Comparison of ENCODE assay signal across 14 cellular contexts in the genomic region with DNA sequence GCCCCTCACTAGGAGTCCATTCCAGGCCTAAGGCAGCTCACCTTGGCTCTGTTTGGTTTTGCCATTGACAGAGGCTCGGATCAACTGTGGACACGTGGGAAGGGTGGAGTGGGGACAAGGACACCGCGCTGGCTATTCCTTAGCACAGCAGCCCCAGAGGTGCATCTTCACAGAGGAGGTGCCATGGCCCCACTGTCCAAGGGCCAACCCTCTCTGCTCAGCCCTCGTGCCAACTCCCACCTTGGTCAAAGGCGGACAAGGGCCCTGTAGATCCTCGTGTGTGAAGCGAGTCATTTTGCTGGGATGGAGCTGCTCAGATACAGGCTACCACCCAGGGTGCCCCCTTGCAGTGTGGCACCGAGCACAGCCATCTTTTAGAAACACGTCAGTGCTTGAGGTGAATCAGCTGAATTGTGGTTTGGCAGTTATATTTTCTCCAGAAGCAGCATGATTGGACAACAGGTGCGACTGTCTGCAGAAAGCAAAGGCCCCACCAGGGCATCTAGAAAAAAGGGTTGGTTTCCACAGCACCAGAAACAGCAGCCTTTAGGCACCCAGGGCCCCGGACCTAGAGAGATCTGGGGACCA.
DNase-seq lines count a peak whose midpoint lies in the region; ATAC-seq and TF ChIP-seq lines count a peak whose summit lies in the region.
"Had no signal": no experiment of that assay in that cellular context is flagged by ENCODE, and none has a peak within 500 bp of the region (broad histone marks: within the 10 kb centered on the region; RNA-seq: fewer than 3 reads in every experiment).

No MANE protein-coding gene starts in this region.

- H3K27me3 ChIP-seq in right lobe of liver = no peaks in the 10 kb centered on the region
- no peaks in the 10 kb centered on the region for H3K27me3 ChIP-seq in transverse colon

- intact Hi-C loops in right lobe of liver (cut with DNase I) = no loop called here
- intact Hi-C loops in transverse colon (cut with DNase I; ENCODE audit: low total_unique reads) = no loop called here

- H3K27ac ChIP-seq in right lobe of liver = peak overlapping the region in 2 of 3 donors; percentile 72 to 93
- H3K27ac ChIP-seq in transverse colon = peak overlapping the region; percentile 85 to 91 (median 88)

- TF ChIP-seq CTCF in right lobe of liver (IDR thresholded peaks at IDR 0.05) (no peak), transverse colon (IDR thresholded peaks at IDR 0.05) (no peak), GM13976 (IDR thresholded peaks at IDR 0.05; ENCODE audit: borderline replicate concordance, control extremely low read depth, extremely low read depth, insufficient read depth, missing control alignments) (no peak)

- H3K4me1 ChIP-seq in right lobe of liver (peaks cover 0 to 50% (median 7%) of the 10 kb centered on the region in 4 donors), transverse colon (peaks cover 14 to 86% (median 56%) of the 10 kb centered on the region in 4 donors)

- ATAC-seq in right lobe of liver (no peak), HG03280 (IDR thresholded peaks at IDR 0.05; ENCODE audit: unreplicated experiment) (no peak)
- ATAC-seq: CD8-positive, alpha-beta T cell had no signal

- no peak for TF ChIP-seq EP300 in transverse colon (IDR thresholded peaks at IDR 0.05; ENCODE audit: low read depth)

- in situ Hi-C loops in transverse colon (cut with MboI; ENCODE audit: low pct_ligation_motif_present in 1 of 4, low pct_unique_long_range_greater_than_20kb in 1 of 4, low sequenced_read_pairs in 3 of 4) = loop anchor here in 1 of 4 donors (10.0 kb wide), 1 partner anchor 1022 kb away; no protein-coding TSS in a partner anchor
- in situ Hi-C loops in GM13976 (cut with MboI; ENCODE audit: low sequenced_read_pairs, unreplicated experiment) = loop anchor here (25.0 kb wide), 1 partner anchor 1010 kb away; the partner anchor contains the start of gene CDX2

- 87% methylated on average over 4 of the region's 12 CpGs for WGBS in right lobe of liver (ENCODE audit: insufficient coverage, low coverage, low lambda C conversion rate, missing lambda C conversion rate)
- WGBS in transverse colon (ENCODE audit: low coverage in 1 of 2), 2 donors = 77% methylated on average over 12 of the region's 12 CpGs; no CpG with 5 or more reads in 1 of the 2 donors

- H3K4me3 ChIP-seq in Jurkat, Clone E6-1 (ENCODE audit: low read length) = no peak overlapping the region
- H3K4me3 ChIP-seq in right lobe of liver (no peak overlapping the region), transverse colon (no peak overlapping the region)

- H3K36me3 ChIP-seq in right lobe of liver (no peaks in the 10 kb centered on the region), transverse colon (no peaks in the 10 kb centered on the region)

- TF ChIP-seq POLR2A in right lobe of liver (IDR thresholded peaks at IDR 0.05) (no peak), transverse colon (IDR thresholded peaks at IDR 0.05) (no peak)

- DNase-seq in Jurkat, Clone E6-1 (ENCODE audit: low read depth, low spot score) = peak; percentile 59
- DNase-seq in RPMI8226 = peak; percentile 28
- DNase-seq in right lobe of liver = no peak
- no peak for DNase-seq in transverse colon
- DNase-seq in anterior cingulate cortex (lab: John Stamatoyannopoulos, UW) = no peak
- no peak for DNase-seq in GM13976 (ENCODE audit: low spot score)
- DNase-seq: CD8-positive, alpha-beta T cell; NCI-H1417 treated with DMSO at 0.1 percent for 48 hours; NCI-H2081; NCI-H226; NCI-H526; OCI-M1; SHP77 had no signal

- H3K9me3 ChIP-seq in right lobe of liver (no peaks in the 10 kb centered on the region), transverse colon (no peaks in the 10 kb centered on the region)

Comparison
In these comparisons a context has a peak if more than half of its experiments do, and no peak if none do; other contexts are left out.
1. DNase-seq: peak in Jurkat, Clone E6-1 (single experiment) and RPMI8226 (single experiment); none in right lobe of liver (0 of 3), transverse colon (single experiment), anterior cingulate cortex (0 of 58) and GM13976 (single experiment).